14 cellular contexts compared by ENCODE assay signal in genomic region chr13:74115138-74115537, GRCh38. TPM values are rescaled to one million over a fixed set of nuclear protein-coding genes. Genes with fewer than 3 reads are reported as not detected.
A peak's percentile ranks its signal among the peaks of the same experiment; 100 is the strongest.
DNase-seq lines count a peak whose midpoint lies in the region; ATAC-seq and TF ChIP-seq lines count a peak whose summit lies in the region.
"Had no signal": no experiment of that assay in that cellular context is flagged by ENCODE, and none has a peak within 500 bp of the region (broad histone marks: within the 10 kb centered on the region; RNA-seq: fewer than 3 reads in every experiment).

No MANE protein-coding gene starts in this region.

- H3K4me1 Mint-ChIP-seq in naive thymus-derived CD4-positive, alpha-beta T cell = peaks cover 37 to 80% (median 72%) of the 10 kb centered on the region in 7 donors

- intact Hi-C loops in testis (cut with DNase I; ENCODE audit: low total_unique reads) = no loop called here
- intact Hi-C loops in naive thymus-derived CD4-positive, alpha-beta T cell (cut with micrococcal nuclease) = no loop called here
- intact Hi-C loops in transverse colon (cut with DNase I; ENCODE audit: low total_unique reads) = no loop called here

- H3K36me3 ChIP-seq in testis (ENCODE audit: low read depth, missing control alignments) (no peaks in the 10 kb centered on the region), transverse colon (peaks cover 0 to 3% (median 0%) of the 10 kb centered on the region in 4 donors)
- H3K36me3 ChIP-seq in naive thymus-derived CD4-positive, alpha-beta T cell (ENCODE audit: control insufficient read depth in 2 of 3, insufficient read depth in 3 of 3, low read length in 3 of 3) = peaks cover 0 to 6% (median 0%) of the 10 kb centered on the region in 3 experiments
- H3K36me3 ChIP-seq: suprapubic skin had no signal

- no peak for TF ChIP-seq EP300 in transverse colon (IDR thresholded peaks at IDR 0.05; ENCODE audit: low read depth)

- ATAC-seq in naive thymus-derived CD4-positive, alpha-beta T cell = no peak

- H3K4me3 ChIP-seq in astrocyte of the spinal cord (ENCODE audit: low read depth, low read length) = no peak overlapping the region
- H3K4me3 ChIP-seq in testis = no peak overlapping the region
- no peak overlapping the region for H3K4me3 ChIP-seq in naive thymus-derived CD4-positive, alpha-beta T cell (ENCODE audit: low read length)
- H3K4me3 ChIP-seq in transverse colon = no peak overlapping the region
- H3K4me3 ChIP-seq: suprapubic skin had no signal

- H3K27ac ChIP-seq in testis = no peak overlapping the region
- no peak overlapping the region for H3K27ac ChIP-seq in naive thymus-derived CD4-positive, alpha-beta T cell (ENCODE audit: low read depth, low read length)
- H3K27ac ChIP-seq in transverse colon = no peak overlapping the region
- H3K27ac ChIP-seq: suprapubic skin had no signal

- H3K9me3 Mint-ChIP-seq in naive thymus-derived CD4-positive, alpha-beta T cell = peaks cover 5 to 36% (median 24%) of the 10 kb centered on the region in 11 donors

- TF ChIP-seq CTCF in astrocyte of the spinal cord (IDR thresholded peaks at IDR 0.05; ENCODE audit: low read depth, low read length) (no peak), testis (IDR thresholded peaks at IDR 0.05) (no peak), transverse colon (IDR thresholded peaks at IDR 0.05) (no peak)

- peaks cover 16 to 55% (median 47%) of the 10 kb centered on the region in 5 donors for H3K36me3 Mint-ChIP-seq in naive thymus-derived CD4-positive, alpha-beta T cell

- H3K9me3 ChIP-seq in testis = no peaks in the 10 kb centered on the region
- H3K9me3 ChIP-seq in naive thymus-derived CD4-positive, alpha-beta T cell (ENCODE audit: control insufficient read depth in 2 of 3, low read length in 3 of 3) = peaks cover 8 to 20% (median 10%) of the 10 kb centered on the region in 3 experiments
- H3K9me3 ChIP-seq in transverse colon = peaks cover 16 to 17% of the 10 kb centered on the region in 2 donors
- H3K9me3 ChIP-seq: suprapubic skin had no signal

- CTCF ChIA-PET in naive thymus-derived CD4-positive, alpha-beta T cell (lab: Charles Lee) = no interaction called here

- H3K4me3 Mint-ChIP-seq in naive thymus-derived CD4-positive, alpha-beta T cell = no peak overlapping the region

- POLR2A ChIA-PET in naive thymus-derived CD4-positive, alpha-beta T cell (lab: Charles Lee) = interaction anchor here (0.9 to 1.0 kb wide), 2 partner anchors 17 to 41 kb away, joined by 3 to 4 read pairs; no protein-coding TSS in a partner anchor

- in situ Hi-C loops in astrocyte of the spinal cord (cut with HindIII; ENCODE audit: low sequenced_read_pairs) = no loop called here
- in situ Hi-C loops in transverse colon (cut with MboI; ENCODE audit: low pct_ligation_motif_present in 1 of 4, low pct_unique_long_range_greater_than_20kb in 1 of 4, low sequenced_read_pairs in 3 of 4) = no loop called here

- DNase-seq in AG08396 (ENCODE audit: low spot score) (peak; percentile 26), HT1080 (ENCODE audit: low read depth) (peak; percentile 84), astrocyte of the spinal cord (ENCODE audit: low read depth, low spot score) (peak; percentile 85), iris pigment epithelial cell (ENCODE audit: low read depth) (peak; percentile 90), testis (no peak), NCI-H2029 (lab: John Stamatoyannopoulos, UW) (no peak), transverse colon (no peak)
- no peak for DNase-seq in naive thymus-derived CD4-positive, alpha-beta T cell
- DNase-seq: CD4-positive, alpha-beta memory T cell; H7; kidney; NCI-H1105 treated with DMSO at 0.1 percent for 48 hours; NCI-H524 had no signal

- H3K27me3 ChIP-seq in testis (no peaks in the 10 kb centered on the region), transverse colon (no peaks in the 10 kb centered on the region)
- H3K27me3 ChIP-seq in naive thymus-derived CD4-positive, alpha-beta T cell (ENCODE audit: control insufficient read depth in 2 of 2, insufficient read depth in 2 of 2, low read length in 2 of 2) = no peaks in the 10 kb centered on the region
- H3K27me3 ChIP-seq: suprapubic skin had no signal

- H3K27me3 Mint-ChIP-seq in naive thymus-derived CD4-positive, alpha-beta T cell = no peaks in the 10 kb centered on the region
- H3K27me3 Mint-ChIP-seq: CD4-positive, alpha-beta memory T cell had no signal

- peak overlapping the region in 1 of 9 donors; percentile 61 for H3K27ac Mint-ChIP-seq in naive thymus-derived CD4-positive, alpha-beta T cell

- 62 to 64% methylated on average over 2 of the region's 2 CpGs for WGBS in testis, 2 donors
- WGBS in transverse colon (ENCODE audit: low coverage in 1 of 2), 2 donors = 59% methylated on average over 2 of the region's 2 CpGs; no CpG with 5 or more reads in 1 of the 2 donors

- TF ChIP-seq POLR2A in testis (IDR thresholded peaks at IDR 0.05) (no peak), transverse colon (IDR thresholded peaks at IDR 0.05) (no peak)

- no peaks in the 10 kb centered on the region for H3K4me1 ChIP-seq in testis
- peaks cover 0 to 17% of the 10 kb centered on the region in 2 donors for H3K4me1 ChIP-seq in naive thymus-derived CD4-positive, alpha-beta T cell (ENCODE audit: control insufficient read depth in 2 of 2, insufficient read depth in 2 of 2, low read length in 2 of 2)
- peaks cover 0 to 12% (median 2%) of the 10 kb centered on the region in 4 donors for H3K4me1 ChIP-seq in transverse colon

RNA-seq across cellular contexts. Expression of gene KLF12, which starts 19.1 kb away (rescaled TPM):
- 3.9 and 7.7 TPM in 2 replicates for total RNA-seq in HT1080 (2014; rRNA removed; shearing (Covaris generic))
- polyA plus RNA-seq in HT1080 (2015; cell fraction: cytosol; rRNA removed) = 4.2 and 5.5 TPM in 2 replicates
- polyA plus RNA-seq in HT1080 (2015; cell fraction: nucleus; rRNA removed) = 10.2 and 10.8 TPM in 2 replicates
- 10 to 100 TPM in 1 of 2 donors, 1 to 10 TPM in 1; 8.5 to 10.8 TPM for total RNA-seq in testis
- 3.8 TPM for polyA plus RNA-seq in testis (ENCODE audit: insufficient read depth, low read depth, low replicate concordance)
- 10 to 100 TPM; 34.0 to 86.9 (median 81.9) TPM for total RNA-seq in naive thymus-derived CD4-positive, alpha-beta T cell
- 10 to 100 TPM; 19.9 to 24.8 TPM for polyA plus RNA-seq in naive thymus-derived CD4-positive, alpha-beta T cell
- 10 to 100 TPM in 2 of 4 donors, 1 to 10 TPM in 2; 4.1 to 17.7 (median 8.2) TPM for total RNA-seq in transverse colon

Comparison
In these comparisons a context has a peak if more than half of its experiments do, and no peak if none do; other contexts are left out.
1. DNase-seq: peak in AG08396 (single experiment), HT1080 (single experiment), astrocyte of the spinal cord (single experiment) and iris pigment epithelial cell (single experiment); none in testis (single experiment), naive thymus-derived CD4-positive, alpha-beta T cell (0 of 9), NCI-H2029 (single experiment) and transverse colon (single experiment).